ENCODE assay signal across 1 cellular context in the genomic region with DNA sequence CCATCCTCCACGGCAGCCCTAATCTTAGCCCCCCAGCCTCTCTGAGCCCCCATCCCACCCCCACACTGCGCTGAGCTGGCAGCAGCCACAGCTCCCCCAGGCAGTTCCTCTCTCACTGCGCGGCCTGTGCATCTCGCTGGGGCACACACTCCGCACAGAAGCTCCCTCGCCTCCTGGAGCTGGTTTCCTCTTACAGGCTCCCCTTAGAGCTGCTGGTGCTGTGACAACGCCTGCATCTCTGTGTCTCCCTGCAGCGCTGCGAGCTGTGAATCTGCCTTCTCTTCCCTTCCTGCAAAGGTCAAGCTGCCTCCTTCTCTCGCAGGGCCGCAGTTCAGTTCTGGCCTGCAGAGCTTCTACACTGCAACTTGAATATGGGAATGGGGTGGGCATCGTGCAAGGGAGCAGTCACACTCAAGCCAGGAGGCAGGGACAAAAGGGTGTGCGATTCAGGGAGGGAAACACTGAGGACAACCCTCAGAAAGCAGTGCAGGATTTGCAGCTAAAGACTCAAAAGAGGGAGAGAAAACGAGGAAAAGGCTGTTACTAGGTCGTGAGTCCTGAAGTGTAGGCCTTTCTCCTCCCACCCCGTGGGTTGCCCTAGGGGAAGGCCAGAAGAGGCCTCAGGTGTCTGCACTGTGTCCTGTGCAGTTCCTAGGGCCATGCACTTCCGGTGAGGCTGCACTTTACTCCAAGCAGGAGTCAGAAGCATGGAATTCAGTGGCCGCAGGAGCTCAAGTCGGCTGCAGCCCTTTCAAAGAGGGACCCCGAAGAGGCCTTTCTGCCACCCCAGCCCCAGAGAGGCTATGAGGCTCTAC.
TF ChIP-seq lines count a peak whose summit lies in the region.

No MANE protein-coding gene starts in this region.

TF ChIP-seq in H1, 55 proteins besides CTCF, POLR2A, EP300 and RAD21 (continued from another document):
- TF ChIP-seq TCF12 (IDR thresholded peaks at IDR 0.05; ENCODE audit: low read depth, low read length): no peak
- TF ChIP-seq, protein P1, sequence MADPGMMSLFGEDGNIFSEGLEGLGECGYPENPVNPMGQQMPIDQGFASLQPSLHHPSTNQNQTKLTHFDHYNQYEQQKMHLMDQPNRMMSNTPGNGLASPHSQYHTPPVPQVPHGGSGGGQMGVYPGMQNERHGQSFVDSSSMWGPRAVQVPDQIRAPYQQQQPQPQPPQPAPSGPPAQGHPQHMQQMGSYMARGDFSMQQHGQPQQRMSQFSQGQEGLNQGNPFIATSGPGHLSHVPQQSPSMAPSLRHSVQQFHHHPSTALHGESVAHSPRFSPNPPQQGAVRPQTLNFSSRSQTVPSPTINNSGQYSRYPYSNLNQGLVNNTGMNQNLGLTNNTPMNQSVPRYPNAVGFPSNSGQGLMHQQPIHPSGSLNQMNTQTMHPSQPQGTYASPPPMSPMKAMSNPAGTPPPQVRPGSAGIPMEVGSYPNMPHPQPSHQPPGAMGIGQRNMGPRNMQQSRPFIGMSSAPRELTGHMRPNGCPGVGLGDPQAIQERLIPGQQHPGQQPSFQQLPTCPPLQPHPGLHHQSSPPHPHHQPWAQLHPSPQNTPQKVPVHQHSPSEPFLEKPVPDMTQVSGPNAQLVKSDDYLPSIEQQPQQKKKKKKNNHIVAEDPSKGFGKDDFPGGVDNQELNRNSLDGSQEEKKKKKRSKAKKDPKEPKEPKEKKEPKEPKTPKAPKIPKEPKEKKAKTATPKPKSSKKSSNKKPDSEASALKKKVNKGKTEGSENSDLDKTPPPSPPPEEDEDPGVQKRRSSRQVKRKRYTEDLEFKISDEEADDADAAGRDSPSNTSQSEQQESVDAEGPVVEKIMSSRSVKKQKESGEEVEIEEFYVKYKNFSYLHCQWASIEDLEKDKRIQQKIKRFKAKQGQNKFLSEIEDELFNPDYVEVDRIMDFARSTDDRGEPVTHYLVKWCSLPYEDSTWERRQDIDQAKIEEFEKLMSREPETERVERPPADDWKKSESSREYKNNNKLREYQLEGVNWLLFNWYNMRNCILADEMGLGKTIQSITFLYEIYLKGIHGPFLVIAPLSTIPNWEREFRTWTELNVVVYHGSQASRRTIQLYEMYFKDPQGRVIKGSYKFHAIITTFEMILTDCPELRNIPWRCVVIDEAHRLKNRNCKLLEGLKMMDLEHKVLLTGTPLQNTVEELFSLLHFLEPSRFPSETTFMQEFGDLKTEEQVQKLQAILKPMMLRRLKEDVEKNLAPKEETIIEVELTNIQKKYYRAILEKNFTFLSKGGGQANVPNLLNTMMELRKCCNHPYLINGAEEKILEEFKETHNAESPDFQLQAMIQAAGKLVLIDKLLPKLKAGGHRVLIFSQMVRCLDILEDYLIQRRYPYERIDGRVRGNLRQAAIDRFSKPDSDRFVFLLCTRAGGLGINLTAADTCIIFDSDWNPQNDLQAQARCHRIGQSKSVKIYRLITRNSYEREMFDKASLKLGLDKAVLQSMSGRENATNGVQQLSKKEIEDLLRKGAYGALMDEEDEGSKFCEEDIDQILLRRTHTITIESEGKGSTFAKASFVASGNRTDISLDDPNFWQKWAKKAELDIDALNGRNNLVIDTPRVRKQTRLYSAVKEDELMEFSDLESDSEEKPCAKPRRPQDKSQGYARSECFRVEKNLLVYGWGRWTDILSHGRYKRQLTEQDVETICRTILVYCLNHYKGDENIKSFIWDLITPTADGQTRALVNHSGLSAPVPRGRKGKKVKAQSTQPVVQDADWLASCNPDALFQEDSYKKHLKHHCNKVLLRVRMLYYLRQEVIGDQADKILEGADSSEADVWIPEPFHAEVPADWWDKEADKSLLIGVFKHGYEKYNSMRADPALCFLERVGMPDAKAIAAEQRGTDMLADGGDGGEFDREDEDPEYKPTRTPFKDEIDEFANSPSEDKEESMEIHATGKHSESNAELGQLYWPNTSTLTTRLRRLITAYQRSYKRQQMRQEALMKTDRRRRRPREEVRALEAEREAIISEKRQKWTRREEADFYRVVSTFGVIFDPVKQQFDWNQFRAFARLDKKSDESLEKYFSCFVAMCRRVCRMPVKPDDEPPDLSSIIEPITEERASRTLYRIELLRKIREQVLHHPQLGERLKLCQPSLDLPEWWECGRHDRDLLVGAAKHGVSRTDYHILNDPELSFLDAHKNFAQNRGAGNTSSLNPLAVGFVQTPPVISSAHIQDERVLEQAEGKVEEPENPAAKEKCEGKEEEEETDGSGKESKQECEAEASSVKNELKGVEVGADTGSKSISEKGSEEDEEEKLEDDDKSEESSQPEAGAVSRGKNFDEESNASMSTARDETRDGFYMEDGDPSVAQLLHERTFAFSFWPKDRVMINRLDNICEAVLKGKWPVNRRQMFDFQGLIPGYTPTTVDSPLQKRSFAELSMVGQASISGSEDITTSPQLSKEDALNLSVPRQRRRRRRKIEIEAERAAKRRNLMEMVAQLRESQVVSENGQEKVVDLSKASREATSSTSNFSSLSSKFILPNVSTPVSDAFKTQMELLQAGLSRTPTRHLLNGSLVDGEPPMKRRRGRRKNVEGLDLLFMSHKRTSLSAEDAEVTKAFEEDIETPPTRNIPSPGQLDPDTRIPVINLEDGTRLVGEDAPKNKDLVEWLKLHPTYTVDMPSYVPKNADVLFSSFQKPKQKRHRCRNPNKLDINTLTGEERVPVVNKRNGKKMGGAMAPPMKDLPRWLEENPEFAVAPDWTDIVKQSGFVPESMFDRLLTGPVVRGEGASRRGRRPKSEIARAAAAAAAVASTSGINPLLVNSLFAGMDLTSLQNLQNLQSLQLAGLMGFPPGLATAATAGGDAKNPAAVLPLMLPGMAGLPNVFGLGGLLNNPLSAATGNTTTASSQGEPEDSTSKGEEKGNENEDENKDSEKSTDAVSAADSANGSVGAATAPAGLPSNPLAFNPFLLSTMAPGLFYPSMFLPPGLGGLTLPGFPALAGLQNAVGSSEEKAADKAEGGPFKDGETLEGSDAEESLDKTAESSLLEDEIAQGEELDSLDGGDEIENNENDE (IDR thresholded peaks at IDR 0.05; ENCODE audit: insufficient replicate concordance, low read length): no peak
TF ChIP-seq in H1: peak in this region for 0.
